ENCODE assay signal across 16 cellular contexts in the genomic region with DNA sequence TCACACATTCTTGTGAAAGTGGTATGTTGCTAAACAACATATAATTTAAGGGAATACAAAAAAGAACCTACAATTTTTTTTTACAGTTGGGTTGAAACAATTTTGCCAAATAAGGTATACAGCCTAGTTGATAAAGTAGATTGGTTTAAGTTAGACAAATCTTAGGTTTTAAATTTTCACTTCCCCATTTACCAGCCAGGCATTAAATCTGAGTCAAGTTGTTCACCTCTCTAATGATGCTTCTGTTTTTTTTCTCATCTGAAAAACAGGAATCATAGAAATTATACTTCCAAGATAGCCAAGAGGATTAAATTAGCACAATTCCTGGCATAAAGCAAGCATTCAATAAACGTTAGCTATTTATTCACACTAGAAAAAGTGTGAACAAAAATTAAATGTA. TPM values are rescaled to one million over a fixed set of nuclear protein-coding genes. Genes with fewer than 3 reads are reported as not detected.
A peak's percentile ranks its signal among the peaks of the same experiment; 100 is the strongest.
DNase-seq lines count a peak whose midpoint lies in the region; ATAC-seq and TF ChIP-seq lines count a peak whose summit lies in the region.
"Had no signal": no experiment of that assay in that cellular context is flagged by ENCODE, and none has a peak within 500 bp of the region (broad histone marks: within the 10 kb centered on the region; RNA-seq: fewer than 3 reads in every experiment).

No MANE protein-coding gene starts in this region.

- H3K9me3 Mint-ChIP-seq in CD4-positive, alpha-beta memory T cell: no peaks in the 10 kb centered on the region
- H3K9me3 Mint-ChIP-seq: brain had no signal

- peaks cover 26 to 29% of the 10 kb centered on the region in 2 donors for H3K36me3 Mint-ChIP-seq in CD4-positive, alpha-beta memory T cell

- no peaks in the 10 kb centered on the region for H3K27me3 ChIP-seq in CD4-positive, alpha-beta memory T cell (ENCODE audit: insufficient read depth, low read length)
- H3K27me3 ChIP-seq: neural progenitor cell, suprapubic skin had no signal

- H3K36me3 ChIP-seq in CD4-positive, alpha-beta memory T cell (ENCODE audit: insufficient read depth, low read length): no peaks in the 10 kb centered on the region
- H3K36me3 ChIP-seq: neural progenitor cell had no signal

- POLR2A ChIA-PET in CD4-positive, alpha-beta memory T cell (lab: Charles Lee; ENCODE audit: partially characterized antibody): no interaction called here

- TF ChIP-seq CTCF in GM10266 (IDR thresholded peaks at IDR 0.05; ENCODE audit: control insufficient read depth, insufficient read depth, low read depth, missing control alignments): no peak

- H3K4me1 Mint-ChIP-seq in CD4-positive, alpha-beta memory T cell: peaks cover 12 to 20% (median 18%) of the 10 kb centered on the region in 4 donors
- H3K4me1 Mint-ChIP-seq: neural progenitor cell had no signal

- H3K9me3 ChIP-seq in CD4-positive, alpha-beta memory T cell (ENCODE audit: control insufficient read depth in 1 of 2, low read length in 2 of 2): no peaks in the 10 kb centered on the region
- H3K9me3 ChIP-seq: suprapubic skin had no signal

- intact Hi-C loops in CD4-positive, alpha-beta memory T cell (cut with micrococcal nuclease): no loop called here

- CTCF ChIA-PET in CD4-positive, alpha-beta memory T cell (lab: Charles Lee; ENCODE audit: partially characterized antibody): no interaction called here

- H3K4me3 Mint-ChIP-seq in CD4-positive, alpha-beta memory T cell: no peak overlapping the region
- H3K4me3 Mint-ChIP-seq: brain, neural progenitor cell had no signal

- H3K27me3 Mint-ChIP-seq in CD4-positive, alpha-beta memory T cell: no peaks in the 10 kb centered on the region
- H3K27me3 Mint-ChIP-seq: brain had no signal

- no peak overlapping the region for H3K4me3 ChIP-seq in CD4-positive, alpha-beta memory T cell (ENCODE audit: low read length in 2 of 2)
- H3K4me3 ChIP-seq: neural progenitor cell, suprapubic skin had no signal

- DNase-seq in GM10266 (ENCODE audit: extremely low spot score) (peak; percentile 23), MV-4-11 (lab: John Stamatoyannopoulos, UW) (peak; percentile 27), COR-L47 (lab: John Stamatoyannopoulos, UW) (no peak), NCI-H2171 treated with DMSO at 0.1 percent for 48 hours (lab: John Stamatoyannopoulos, UW) (no peak), amniotic stem cell (lab: John Stamatoyannopoulos, UW) (no peak)
- DNase-seq in CD4-positive, alpha-beta memory T cell: no peak
- DNase-seq: activated CD8-positive, alpha-beta memory T cell treated with anti-CD3 and anti-CD28 coated beads, Interleukin-2, amount 50 U/mL, for 48 hours; kidney; NCI-H1930; SW 1271 had no signal

- no peak overlapping the region for H3K27ac ChIP-seq in CD4-positive, alpha-beta memory T cell (ENCODE audit: low read depth, low read length)
- H3K27ac ChIP-seq: neural progenitor cell, suprapubic skin had no signal

- no peak overlapping the region for H3K27ac Mint-ChIP-seq in CD4-positive, alpha-beta memory T cell
- H3K27ac Mint-ChIP-seq: brain, neural progenitor cell had no signal

- no peaks in the 10 kb centered on the region for H3K4me1 ChIP-seq in CD4-positive, alpha-beta memory T cell (ENCODE audit: insufficient read depth, low read length)
- H3K4me1 ChIP-seq: neural progenitor cell, suprapubic skin had no signal

- ATAC-seq in GM19467 (IDR thresholded peaks at IDR 0.05; ENCODE audit: unreplicated experiment) (peak; percentile 83), HG02973 (IDR thresholded peaks at IDR 0.05; ENCODE audit: unreplicated experiment) (peak; percentile 80)
- ATAC-seq: esophagus mucosa had no signal

RNA-seq across cellular contexts. Expression of gene ZBTB44, which starts 45.2 kb away (rescaled TPM):
- total RNA-seq in CD4-positive, alpha-beta memory T cell: 10 to 100 TPM; 73.0 to 76.2 TPM
- polyA plus RNA-seq in CD4-positive, alpha-beta memory T cell: 1 to 10 TPM; 3.0 to 8.3 TPM

Comparison
In these comparisons a context has a peak if more than half of its experiments do, and no peak if none do; other contexts are left out.
1. DNase-seq: peak in GM10266 (single experiment) and MV-4-11 (single experiment); none in COR-L47 (single experiment), CD4-positive, alpha-beta memory T cell (0 of 5), NCI-H2171 treated with DMSO at 0.1 percent for 48 hours (single experiment) and amniotic stem cell (single experiment).